10 cellular contexts compared by ENCODE assay signal in genomic region chr9:127983847-127984289, GRCh38. TPM values are rescaled to one million over a fixed set of nuclear protein-coding genes. Genes with fewer than 3 reads are reported as not detected.
A peak's percentile ranks its signal among the peaks of the same experiment; 100 is the strongest.
DNase-seq lines count a peak whose midpoint lies in the region; ATAC-seq and TF ChIP-seq lines count a peak whose summit lies in the region.
"Had no signal": no experiment of that assay in that cellular context is flagged by ENCODE, and none has a peak within 500 bp of the region (broad histone marks: within the 10 kb centered on the region; RNA-seq: fewer than 3 reads in every experiment).

No MANE protein-coding gene starts in this region.

- H3K27me3 Mint-ChIP-seq in CD4-positive, CD25-positive, alpha-beta regulatory T cell = no peaks in the 10 kb centered on the region
- no peaks in the 10 kb centered on the region for H3K27me3 Mint-ChIP-seq in progenitor cell of endocrine pancreas

- H3K9me3 ChIP-seq in CD4-positive, CD25-positive, alpha-beta regulatory T cell (ENCODE audit: control insufficient read depth in 2 of 2, low read length in 2 of 2) = no peaks in the 10 kb centered on the region

- no peak overlapping the region for H3K27ac ChIP-seq in CD4-positive, CD25-positive, alpha-beta regulatory T cell (ENCODE audit: insufficient read depth, low read length, poor library complexity, severe bottlenecking)
- H3K27ac ChIP-seq: foreskin keratinocyte had no signal

- H3K36me3 Mint-ChIP-seq in CD4-positive, CD25-positive, alpha-beta regulatory T cell = peaks cover 9% of the 10 kb centered on the region
- no peaks in the 10 kb centered on the region for H3K36me3 Mint-ChIP-seq in progenitor cell of endocrine pancreas (ENCODE audit: insufficient read depth)

- H3K4me3 Mint-ChIP-seq in CD4-positive, CD25-positive, alpha-beta regulatory T cell = peak overlapping the region; percentile 29 to 74 (median 62)
- H3K4me3 Mint-ChIP-seq in progenitor cell of endocrine pancreas (ENCODE audit: low read depth) = no peak overlapping the region

- H3K27me3 ChIP-seq in CD4-positive, CD25-positive, alpha-beta regulatory T cell (ENCODE audit: control insufficient read depth, insufficient read depth, low read length) = no peaks in the 10 kb centered on the region
- H3K27me3 ChIP-seq: foreskin keratinocyte had no signal

- peak in 1 of 3 donors; percentile 43 for DNase-seq in CD4-positive, CD25-positive, alpha-beta regulatory T cell
- no peak for DNase-seq in progenitor cell of endocrine pancreas (ENCODE audit: low spot score, unreplicated experiment)
- DNase-seq in posterior cingulate gyrus = no peak
- DNase-seq in foreskin melanocyte = no peak
- DNase-seq in NCI-H2196 treated with DMSO at 0.1 percent for 48 hours (lab: John Stamatoyannopoulos, UW; ENCODE audit: unreplicated experiment) = no peak
- DNase-seq: aorta, foreskin keratinocyte had no signal

- H3K4me3 ChIP-seq in CD4-positive, CD25-positive, alpha-beta regulatory T cell (ENCODE audit: low read depth, low read length) = no peak overlapping the region

- peak overlapping the region; percentile 77 to 88 (median 82) for H3K27ac Mint-ChIP-seq in CD4-positive, CD25-positive, alpha-beta regulatory T cell
- no peak overlapping the region for H3K27ac Mint-ChIP-seq in progenitor cell of endocrine pancreas

- peaks cover 5 to 44% (median 24%) of the 10 kb centered on the region in 4 donors for H3K4me1 Mint-ChIP-seq in CD4-positive, CD25-positive, alpha-beta regulatory T cell
- peaks cover 28% of the 10 kb centered on the region for H3K4me1 Mint-ChIP-seq in progenitor cell of endocrine pancreas (ENCODE audit: low read depth)

- no peaks in the 10 kb centered on the region for H3K36me3 ChIP-seq in CD4-positive, CD25-positive, alpha-beta regulatory T cell (ENCODE audit: control insufficient read depth, insufficient read depth, low read length)

- intact Hi-C loops in posterior cingulate gyrus (cut with DNase I) = loop anchor here (5.0 kb wide), 1 partner anchor 53 kb away; no protein-coding TSS in a partner anchor

- no peak for TF ChIP-seq CTCF in progenitor cell of endocrine pancreas (IDR thresholded peaks at IDR 0.05; ENCODE audit: unreplicated experiment)

- ATAC-seq in CD4-positive, CD25-positive, alpha-beta regulatory T cell (ENCODE audit: low read depth in 2 of 2) = no peak
- ATAC-seq in GM18858 (IDR thresholded peaks at IDR 0.05; ENCODE audit: unreplicated experiment) = peak; percentile 32
- ATAC-seq in HG02938 (IDR thresholded peaks at IDR 0.05; ENCODE audit: unreplicated experiment) = peak; percentile 33
- ATAC-seq: foreskin keratinocyte had no signal

- no peaks in the 10 kb centered on the region for H3K9me3 Mint-ChIP-seq in CD4-positive, CD25-positive, alpha-beta regulatory T cell
- no peaks in the 10 kb centered on the region for H3K9me3 Mint-ChIP-seq in progenitor cell of endocrine pancreas (ENCODE audit: low read depth)

- H3K4me1 ChIP-seq in CD4-positive, CD25-positive, alpha-beta regulatory T cell (ENCODE audit: control insufficient read depth, insufficient read depth, low read length, poor library complexity, severe bottlenecking) = peaks cover 26% of the 10 kb centered on the region

- peak; percentile 63 for TF ChIP-seq POLR2A in Raji (IDR thresholded peaks at IDR 0.05; ENCODE audit: insufficient read depth, low read depth, low read length)

RNA-seq across cellular contexts. Expression of gene EEIG1, which starts 3.1 kb away (rescaled TPM):
- total RNA-seq in CD4-positive, CD25-positive, alpha-beta regulatory T cell = 402 TPM
- 100 to 1,000 TPM; 140 to 190 (median 177) TPM for polyA plus RNA-seq in CD4-positive, CD25-positive, alpha-beta regulatory T cell
- 48.2 and 54.1 TPM in 2 replicates for total RNA-seq in progenitor cell of endocrine pancreas

RNA-seq across cellular contexts. Expression of gene DPM2, which starts 46.2 kb away (rescaled TPM):
- total RNA-seq in CD4-positive, CD25-positive, alpha-beta regulatory T cell = 35.7 TPM
- polyA plus RNA-seq in CD4-positive, CD25-positive, alpha-beta regulatory T cell = 10 to 100 TPM; 27.5 to 30.6 (median 29.7) TPM
- total RNA-seq in progenitor cell of endocrine pancreas = 34.0 and 37.7 TPM in 2 replicates

RNA-seq across cellular contexts. Expression of gene PIP5KL1, which starts 53.3 kb away (rescaled TPM):
- total RNA-seq in CD4-positive, CD25-positive, alpha-beta regulatory T cell = 3.3 TPM
- 1 to 10 TPM in 1 of 4 donors, under 1 TPM in 2, not detected in 1; 0.22 to 1.1 (median 0.81) TPM for polyA plus RNA-seq in CD4-positive, CD25-positive, alpha-beta regulatory T cell
- total RNA-seq in progenitor cell of endocrine pancreas = 3.4 and 3.6 TPM in 2 replicates

Comparison
In these comparisons a context has a peak if more than half of its experiments do, and no peak if none do; other contexts are left out.
1. ATAC-seq: peak in GM18858 (single experiment) and HG02938 (single experiment); none in CD4-positive, CD25-positive, alpha-beta regulatory T cell (0 of 2).